In genomic region chr3:136898954-136899353, GRCh38 we compare ENCODE assay signal across 14 cellular contexts. TPM values are rescaled to one million over a fixed set of nuclear protein-coding genes. Genes with fewer than 3 reads are reported as not detected.
DNase-seq lines count a peak whose midpoint lies in the region; ATAC-seq and TF ChIP-seq lines count a peak whose summit lies in the region.
"Had no signal": no experiment of that assay in that cellular context is flagged by ENCODE, and none has a peak within 500 bp of the region (broad histone marks: within the 10 kb centered on the region; RNA-seq: fewer than 3 reads in every experiment).

No MANE protein-coding gene starts in this region.

- H3K79me1 ChIP-seq in mesenchymal stem cell (replicated peaks; ENCODE audit: low read length, poor library complexity, severe bottlenecking) = peaks cover 4% of the 10 kb centered on the region

- no peak overlapping the region for H2BK120ac ChIP-seq in mesenchymal stem cell (ENCODE audit: low read depth, low read length)

- H4K20me1 ChIP-seq in GM23338 (replicated peaks; ENCODE audit: insufficient read depth) = peaks cover 4% of the 10 kb centered on the region

- H3K18ac ChIP-seq in mesenchymal stem cell (ENCODE audit: low read depth in 1 of 2, low read length in 2 of 2) = no peak overlapping the region

- H3F3A ChIP-seq in GM23338 (replicated peaks; ENCODE audit: low read depth) = no peaks in the 10 kb centered on the region

- peak overlapping the region; percentile 1 for H3K4me3 Mint-ChIP-seq in CD4-positive, alpha-beta T cell
- H3K4me3 Mint-ChIP-seq in GM23338 = no peak overlapping the region
- H3K4me3 Mint-ChIP-seq in activated naive CD8-positive, alpha-beta T cell treated with anti-CD3 and anti-CD28 coated beads, Interleukin-2, amount 50 U/mL, for 24 hours = no peak overlapping the region

- no peak overlapping the region for H3K14ac ChIP-seq in mesenchymal stem cell (ENCODE audit: low read length in 2 of 2)

- H3K9me3 ChIP-seq in CD4-positive, alpha-beta T cell (ENCODE audit: control insufficient read depth, low read length) = peaks cover 10% of the 10 kb centered on the region
- peaks cover 21% of the 10 kb centered on the region for H3K9me3 ChIP-seq in mesenchymal stem cell (ENCODE audit: control insufficient read depth, low read length)

- CTCF ChIA-PET in CD4-positive, alpha-beta T cell (lab: Charles Lee) = interaction anchor here (1.3 kb wide), 1 partner anchor 147 kb away, joined by 3 read pairs; the partner anchor contains the start of gene STAG1

- H3K27ac Mint-ChIP-seq in CD4-positive, alpha-beta T cell = peak overlapping the region; percentile 52
- no peak overlapping the region for H3K27ac Mint-ChIP-seq in GM23338
- H3K27ac Mint-ChIP-seq in activated naive CD8-positive, alpha-beta T cell treated with anti-CD3 and anti-CD28 coated beads, Interleukin-2, amount 50 U/mL, for 24 hours = peak overlapping the region; percentile 17

- H4K8ac ChIP-seq in mesenchymal stem cell (ENCODE audit: low read length) = no peak overlapping the region

- H3K4me1 Mint-ChIP-seq in CD4-positive, alpha-beta T cell (ENCODE audit: low read depth) = peaks cover 72% of the 10 kb centered on the region
- peaks cover 57% of the 10 kb centered on the region for H3K4me1 Mint-ChIP-seq in GM23338
- peaks cover 63% of the 10 kb centered on the region for H3K4me1 Mint-ChIP-seq in activated naive CD8-positive, alpha-beta T cell treated with anti-CD3 and anti-CD28 coated beads, Interleukin-2, amount 50 U/mL, for 24 hours

- POLR2A ChIA-PET in CD4-positive, alpha-beta T cell (lab: Charles Lee) = interaction anchor here (0.9 to 2.3 kb wide), 7 partner anchors 11 to 79 kb away, joined by 3 to 15 read pairs (median 4); partner anchors contain the start of gene NCK1

- no peaks in the 10 kb centered on the region for H3K27me3 ChIP-seq in CD4-positive, alpha-beta T cell (ENCODE audit: control insufficient read depth, insufficient read depth, low read length)
- H3K27me3 ChIP-seq in GM23338 (ENCODE audit: insufficient read depth) (no peaks in the 10 kb centered on the region), mesenchymal stem cell (ENCODE audit: control insufficient read depth in 1 of 2, insufficient read depth in 1 of 2, low read length in 2 of 2) (no peaks in the 10 kb centered on the region)

- H3K9ac ChIP-seq in mesenchymal stem cell (ENCODE audit: low read length) = no peak overlapping the region

- no peak overlapping the region for H2BK12ac ChIP-seq in mesenchymal stem cell (ENCODE audit: low read length in 2 of 2)

- TF ChIP-seq CTCF in CD4-positive, alpha-beta T cell (IDR thresholded peaks at IDR 0.05) = no peak
- no peak for TF ChIP-seq CTCF in GM23338 (conservative IDR thresholded peaks at IDR 0.05; ENCODE audit: low read depth in 2 of 2)

- no peak overlapping the region for H3K4ac ChIP-seq in mesenchymal stem cell (ENCODE audit: low read depth in 1 of 2, low read length in 2 of 2)

- H4K91ac ChIP-seq in mesenchymal stem cell (ENCODE audit: low read length) = no peak overlapping the region

- H3K9me3 Mint-ChIP-seq in CD4-positive, alpha-beta T cell = peaks cover 7% of the 10 kb centered on the region
- H3K9me3 Mint-ChIP-seq in GM23338 = no peaks in the 10 kb centered on the region; the same call in 2 of the 3 replicates
- peaks cover 25% of the 10 kb centered on the region for H3K9me3 Mint-ChIP-seq in activated naive CD8-positive, alpha-beta T cell treated with anti-CD3 and anti-CD28 coated beads, Interleukin-2, amount 50 U/mL, for 24 hours

- ATAC-seq in CD4-positive, alpha-beta T cell (ENCODE audit: poor library complexity) = no peak
- ATAC-seq in GM23338 (peak; percentile 46; the same call in 2 of the 3 replicates), HG03520 (IDR thresholded peaks at IDR 0.05; ENCODE audit: unreplicated experiment) (no peak)
- ATAC-seq in activated naive CD8-positive, alpha-beta T cell treated with anti-CD3 and anti-CD28 coated beads, Interleukin-2, amount 50 U/mL, for 24 hours = no peak

- no peak overlapping the region for H2AFZ ChIP-seq in GM23338
- H2AFZ ChIP-seq in mesenchymal stem cell (ENCODE audit: low read depth, low read length) = no peak overlapping the region

- no peaks in the 10 kb centered on the region for H3K9me2 ChIP-seq in GM23338 (ENCODE audit: insufficient read depth)

- no peaks in the 10 kb centered on the region for H3K36me3 ChIP-seq in GM23338 (ENCODE audit: insufficient read depth)
- H3K36me3 ChIP-seq in mesenchymal stem cell (ENCODE audit: control insufficient read depth in 1 of 2, insufficient read depth in 2 of 2, low read depth in 1 of 2, low read length in 2 of 2) = peaks cover 3 to 21% of the 10 kb centered on the region in 2 experiments

- H3K27me3 Mint-ChIP-seq in CD4-positive, alpha-beta T cell = no peaks in the 10 kb centered on the region
- H3K27me3 Mint-ChIP-seq in GM23338 (ENCODE audit: insufficient read depth, low read depth, poor library complexity) = peaks cover 3% of the 10 kb centered on the region
- H3K27me3 Mint-ChIP-seq in activated naive CD8-positive, alpha-beta T cell treated with anti-CD3 and anti-CD28 coated beads, Interleukin-2, amount 50 U/mL, for 24 hours = no peaks in the 10 kb centered on the region

- no peak overlapping the region for H3K4me2 ChIP-seq in GM23338
- H3K4me2 ChIP-seq in mesenchymal stem cell (ENCODE audit: low read length, poor library complexity, severe bottlenecking) = no peak overlapping the region

- H3K4me3 ChIP-seq in GM23338 (no peak overlapping the region), mesenchymal stem cell (ENCODE audit: insufficient read depth in 1 of 2, low read depth in 1 of 2, low read length in 2 of 2) (no peak overlapping the region)

- H3K23ac ChIP-seq in mesenchymal stem cell (ENCODE audit: low read length in 2 of 2) = no peak overlapping the region

- H3K36me3 Mint-ChIP-seq in CD4-positive, alpha-beta T cell (ENCODE audit: low read depth) = peaks cover 61% of the 10 kb centered on the region
- H3K36me3 Mint-ChIP-seq in GM23338 (ENCODE audit: low read depth) = peaks cover 12% of the 10 kb centered on the region
- H3K36me3 Mint-ChIP-seq in activated naive CD8-positive, alpha-beta T cell treated with anti-CD3 and anti-CD28 coated beads, Interleukin-2, amount 50 U/mL, for 24 hours (ENCODE audit: low read depth) = peaks cover 47% of the 10 kb centered on the region

- intact Hi-C loops in CD4-positive, alpha-beta T cell (cut with DNase I, micrococcal nuclease) = loop anchor here (5.0 kb wide), 1 partner anchor 37 kb away; the partner anchor contains the start of gene NCK1 (in 2 of the 2)

- H3K4me1 ChIP-seq in GM23338 (ENCODE audit: insufficient read depth) (peaks cover 65% of the 10 kb centered on the region), mesenchymal stem cell (ENCODE audit: control insufficient read depth, insufficient read depth, low read depth, low read length) (no peaks in the 10 kb centered on the region)

- no peak overlapping the region for H2BK15ac ChIP-seq in mesenchymal stem cell (ENCODE audit: low read depth, poor library complexity, severe bottlenecking)

- H2BK5ac ChIP-seq in mesenchymal stem cell (ENCODE audit: low read depth, low read length, poor library complexity, severe bottlenecking) = no peak overlapping the region

- H3K27ac ChIP-seq in CD4-positive, alpha-beta T cell (ENCODE audit: low read depth, low read length) = no peak overlapping the region
- H3K27ac ChIP-seq in GM23338 (ENCODE audit: low read depth) (no peak overlapping the region; the same call in 1 of the 2 replicates), mesenchymal stem cell (ENCODE audit: low read length, poor library complexity, severe bottlenecking) (no peak overlapping the region)
- H3K27ac ChIP-seq: C4-2B had no signal

- H3K79me2 ChIP-seq in GM23338 (replicated peaks; ENCODE audit: insufficient read depth) = peaks cover 100% of the 10 kb centered on the region

- 69% methylated on average over 1 of the region's 2 CpGs for WGBS in mesenchymal stem cell

- no peak overlapping the region for H2AK5ac ChIP-seq in mesenchymal stem cell (ENCODE audit: low read length, severe bottlenecking)

- DNase-seq in CD4-positive, alpha-beta T cell = no peak
- DNase-seq in GM23338 (ENCODE audit: low spot score) = no peak
- DNase-seq in activated naive CD8-positive, alpha-beta T cell treated with anti-CD3 and anti-CD28 coated beads, Interleukin-2, amount 50 U/mL, for 24 hours = no peak
- peak; percentile 51 for DNase-seq in mesenchymal stem cell
- DNase-seq in NCI-H2227 (lab: John Stamatoyannopoulos, UW; ENCODE audit: unreplicated experiment) = no peak
- DNase-seq in NOMO-1 treated with dmso at 0.1 percent for 144 hours (lab: John Stamatoyannopoulos, UW; ENCODE audit: unreplicated experiment) = no peak
- DNase-seq in NCI-H748 (lab: John Stamatoyannopoulos, UW; ENCODE audit: unreplicated experiment) = no peak
- DNase-seq: HCEC 1CT; NCI-H446; retina; stimulated activated naive CD8-positive, alpha-beta T cell treated with anti-CD3 and anti-CD28 coated beads, Interleukin-15, Interleukin-2, amounts not matched to agents 100 U/mL and 50 U/mL, for 24 hours; T-helper 9 cell had no signal

RNA-seq across cellular contexts. Expression of gene NCK1, which starts 36.9 kb away (rescaled TPM):
- 10 to 100 TPM; 52.9 to 55.0 TPM for total RNA-seq in CD4-positive, alpha-beta T cell
- 27.1 and 28.4 TPM in 2 replicates for total RNA-seq in GM23338 (2014; rRNA removed; shearing (Covaris generic))
- polyA plus RNA-seq in GM23338 (2016; fragmentation: Nextera tagmentation; extraction: Ambion mirVana) = 18.6 and 28.7 TPM in 2 replicates
- polyA plus RNA-seq in mesenchymal stem cell (2013, experiment 1 of 2) = 48.0 TPM
- 47.2 TPM for polyA plus RNA-seq in mesenchymal stem cell (2013, experiment 2 of 2)

RNA-seq across cellular contexts. Expression of gene IL20RB, which starts 58.8 kb away (rescaled TPM):
- 1 to 10 TPM; 1.5 to 2.2 TPM for total RNA-seq in CD4-positive, alpha-beta T cell
- 2.1 and 4.6 TPM in 2 replicates for total RNA-seq in GM23338 (2014; rRNA removed; shearing (Covaris generic))
- polyA plus RNA-seq in GM23338 (2016; fragmentation: Nextera tagmentation; extraction: Ambion mirVana) = 1.7 TPM in 2 replicates
- polyA plus RNA-seq in mesenchymal stem cell (2013, experiment 1 of 2) = 2.4 TPM
- polyA plus RNA-seq in mesenchymal stem cell (2013, experiment 2 of 2) = 2.5 TPM
